In the genomic region with DNA sequence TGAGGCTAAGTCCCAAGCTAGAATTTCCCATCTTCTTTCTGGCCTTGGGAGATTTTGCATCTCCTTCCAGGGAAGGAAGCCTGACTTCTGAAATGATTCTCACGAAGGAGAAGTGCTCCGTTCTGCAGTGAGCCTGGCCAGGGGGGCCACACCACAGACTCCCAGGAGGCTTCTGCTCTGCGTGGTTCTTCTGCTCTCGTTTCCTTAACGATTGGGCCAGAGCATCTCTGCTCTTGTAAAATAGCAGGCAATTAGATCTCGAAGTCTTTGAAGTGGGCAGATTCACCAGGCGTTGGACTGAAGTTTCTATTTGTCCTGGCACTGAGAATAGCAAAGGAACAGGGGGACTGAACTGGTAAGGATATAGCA, we compare ENCODE assay signal across 8 cellular contexts. TPM values are rescaled to one million over a fixed set of nuclear protein-coding genes. Genes with fewer than 3 reads are reported as not detected.
DNase-seq lines count a peak whose midpoint lies in the region; ATAC-seq lines count a peak whose summit lies in the region.

No MANE protein-coding gene starts in this region.

- peaks cover 7% of the 10 kb centered on the region for H3K9me3 Mint-ChIP-seq in activated CD8-positive, alpha-beta memory T cell treated with anti-CD3 and anti-CD28 coated beads, Interleukin-2, amount 10 ng/mL, durations not matched to agents 7 days and 5 days (ENCODE audit: low read depth)
- H3K9me3 Mint-ChIP-seq in activated naive CD8-positive, alpha-beta T cell treated with anti-CD3 and anti-CD28 coated beads, Interleukin-2, amount 50 U/mL, for 24 hours = peaks cover 19% of the 10 kb centered on the region

- peak overlapping the region; percentile 79 for H3K4me3 Mint-ChIP-seq in activated CD8-positive, alpha-beta memory T cell treated with anti-CD3 and anti-CD28 coated beads, Interleukin-2, amount 10 ng/mL, durations not matched to agents 7 days and 5 days
- H3K4me3 Mint-ChIP-seq in activated naive CD8-positive, alpha-beta T cell treated with anti-CD3 and anti-CD28 coated beads, Interleukin-2, amount 50 U/mL, for 24 hours = peak overlapping the region; percentile 45

- no peak for DNase-seq in activated CD8-positive, alpha-beta memory T cell treated with anti-CD3 and anti-CD28 coated beads, Interleukin-2, amount 10 ng/mL, durations not matched to agents 7 days and 5 days
- DNase-seq in activated CD8-positive, alpha-beta memory T cell treated with anti-CD3 and anti-CD28 coated beads, Interleukin-2, amount 50 U/mL, for 48 hours = no peak
- no peak for DNase-seq in activated naive CD8-positive, alpha-beta T cell treated with anti-CD3 and anti-CD28 coated beads, Interleukin-2, amount 50 U/mL, for 24 hours
- DNase-seq in skeletal muscle cell (ENCODE audit: low read depth) = peak; percentile 76
- no peak for DNase-seq in LoVo (ENCODE audit: low spot score)
- no peak for DNase-seq in glomerular visceral epithelial cell (ENCODE audit: extremely low spot score)
- DNase-seq in HuH-7 (ENCODE audit: low spot score) = no peak

- peak; percentile 35 for ATAC-seq in activated CD8-positive, alpha-beta memory T cell treated with anti-CD3 and anti-CD28 coated beads, Interleukin-2, amount 10 ng/mL, durations not matched to agents 7 days and 5 days
- peak; percentile 30 for ATAC-seq in HG03108 (IDR thresholded peaks at IDR 0.05; ENCODE audit: unreplicated experiment)
- no peak for ATAC-seq in activated naive CD8-positive, alpha-beta T cell treated with anti-CD3 and anti-CD28 coated beads, Interleukin-2, amount 50 U/mL, for 24 hours

- CTCF ChIA-PET in activated CD8-positive, alpha-beta memory T cell treated with anti-CD3 and anti-CD28 coated beads, Interleukin-2, amount 10 ng/mL, durations not matched to agents 7 days and 5 days (lab: Charles Lee) = interaction anchor here (1.2 to 15.3 kb wide), 16 partner anchors 8 to 207 kb away, joined by 3 to 152 read pairs (median 10); no protein-coding TSS in a partner anchor

- peak overlapping the region; percentile 32 for H3K4me3 ChIP-seq in skeletal muscle cell (ENCODE audit: low read depth, low read length)

- H3K36me3 Mint-ChIP-seq in activated CD8-positive, alpha-beta memory T cell treated with anti-CD3 and anti-CD28 coated beads, Interleukin-2, amount 10 ng/mL, durations not matched to agents 7 days and 5 days = peaks cover 16% of the 10 kb centered on the region
- H3K36me3 Mint-ChIP-seq in activated naive CD8-positive, alpha-beta T cell treated with anti-CD3 and anti-CD28 coated beads, Interleukin-2, amount 50 U/mL, for 24 hours (ENCODE audit: low read depth) = peaks cover 6% of the 10 kb centered on the region

- peak overlapping the region; percentile 99 for H3K27ac Mint-ChIP-seq in activated CD8-positive, alpha-beta memory T cell treated with anti-CD3 and anti-CD28 coated beads, Interleukin-2, amount 10 ng/mL, durations not matched to agents 7 days and 5 days
- peak overlapping the region; percentile 37 for H3K27ac Mint-ChIP-seq in activated naive CD8-positive, alpha-beta T cell treated with anti-CD3 and anti-CD28 coated beads, Interleukin-2, amount 50 U/mL, for 24 hours

- peaks cover 59% of the 10 kb centered on the region for H3K4me1 Mint-ChIP-seq in activated CD8-positive, alpha-beta memory T cell treated with anti-CD3 and anti-CD28 coated beads, Interleukin-2, amount 10 ng/mL, durations not matched to agents 7 days and 5 days
- peaks cover 57% of the 10 kb centered on the region for H3K4me1 Mint-ChIP-seq in activated naive CD8-positive, alpha-beta T cell treated with anti-CD3 and anti-CD28 coated beads, Interleukin-2, amount 50 U/mL, for 24 hours

- H3K27me3 Mint-ChIP-seq in activated CD8-positive, alpha-beta memory T cell treated with anti-CD3 and anti-CD28 coated beads, Interleukin-2, amount 10 ng/mL, durations not matched to agents 7 days and 5 days = no peaks in the 10 kb centered on the region
- no peaks in the 10 kb centered on the region for H3K27me3 Mint-ChIP-seq in activated naive CD8-positive, alpha-beta T cell treated with anti-CD3 and anti-CD28 coated beads, Interleukin-2, amount 50 U/mL, for 24 hours

RNA-seq across cellular contexts. Expression of gene BATF, which starts 6.7 kb away (rescaled TPM):
- 10 to 100 TPM; 74.6 to 81.3 TPM for total RNA-seq in activated CD8-positive, alpha-beta memory T cell treated with anti-CD3 and anti-CD28 coated beads, Interleukin-2, amount 10 ng/mL, durations not matched to agents 7 days and 5 days
